15 cellular contexts compared by ENCODE assay signal in the genomic region with DNA sequence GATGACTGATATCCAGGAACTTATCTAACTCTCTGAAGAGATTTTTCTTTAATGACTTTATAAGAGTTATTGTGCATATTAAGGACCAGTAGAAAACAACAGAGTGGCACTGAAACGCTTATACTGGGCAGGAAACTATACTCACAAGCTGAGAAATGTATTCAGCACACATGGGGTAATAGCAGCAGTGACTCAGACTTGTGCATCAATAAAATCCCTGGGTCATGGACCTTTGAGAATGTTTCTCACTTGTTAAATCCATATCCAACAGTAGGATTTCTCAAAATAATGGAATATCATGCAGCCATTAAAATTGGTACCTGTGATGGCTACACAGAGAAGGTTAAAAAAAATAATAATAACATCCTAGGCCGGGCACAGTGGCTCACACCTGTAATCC.
"Had no signal": no experiment of that assay in that cellular context is flagged by ENCODE, and none has a peak within 500 bp of the region (broad histone marks: within the 10 kb centered on the region; RNA-seq: fewer than 3 reads in every experiment).

No MANE protein-coding gene starts in this region.

- H3K36me3 ChIP-seq: cardiac muscle cell, tibial artery had no signal

- H3K4me3 ChIP-seq: cardiac muscle cell, tibial artery had no signal

- H3K9me3 Mint-ChIP-seq: activated naive CD4-positive, alpha-beta T cell treated with anti-CD3 and anti-CD28 coated beads, Interleukin-2, amount 10 ng/mL, durations not matched to agents 7 days and 5 days; activated T-helper 2 cell treated with anti-CD3 and anti-CD28 coated beads, Interferon-gamma antibody, Interleukin-2, Interleukin-4, amounts not matched to agents 10 μg/mL and 5 μg/mL and 100 μg/mL, durations not matched to agents 14 hours and 24 hours and 36 hours; naive thymus-derived CD8-positive, alpha-beta T cell had no signal

- H3K27ac ChIP-seq: cardiac muscle cell, tibial artery, VCaP had no signal

- H3K9me3 ChIP-seq: tibial artery had no signal

- DNase-seq: activated CD4-positive, alpha-beta T cell treated with anti-CD3 and anti-CD28 coated beads for 1 hour; activated CD4-positive, alpha-beta T cell treated with anti-CD3 and anti-CD28 coated beads, Interleukin-2, amount 50 U/mL, for 4 hours; activated naive CD4-positive, alpha-beta T cell treated with anti-CD3 and anti-CD28 coated beads, Interleukin-2, amount 10 ng/mL, durations not matched to agents 7 days and 5 days; islet precursor cell; naive thymus-derived CD8-positive, alpha-beta T cell; posterior cingulate gyrus; small intestine; stimulated activated CD4-positive, alpha-beta T cell treated with anti-CD3 and anti-CD28 coated beads, Interleukin-4, amount 100 ng/mL, for 24 hours; stimulated activated naive CD4-positive, alpha-beta T cell; T-helper 1 cell; tibial artery had no signal

- H3K27ac Mint-ChIP-seq: activated naive CD4-positive, alpha-beta T cell treated with anti-CD3 and anti-CD28 coated beads, Interleukin-2, amount 10 ng/mL, durations not matched to agents 7 days and 5 days; activated T-helper 2 cell treated with anti-CD3 and anti-CD28 coated beads, Interferon-gamma antibody, Interleukin-2, Interleukin-4, amounts not matched to agents 10 μg/mL and 5 μg/mL and 100 μg/mL, durations not matched to agents 14 hours and 24 hours and 36 hours had no signal

- H3K27me3 Mint-ChIP-seq: activated naive CD4-positive, alpha-beta T cell treated with anti-CD3 and anti-CD28 coated beads, Interleukin-2, amount 10 ng/mL, durations not matched to agents 7 days and 5 days; naive thymus-derived CD8-positive, alpha-beta T cell had no signal

- H3K4me3 Mint-ChIP-seq: activated naive CD4-positive, alpha-beta T cell treated with anti-CD3 and anti-CD28 coated beads, Interleukin-2, amount 10 ng/mL, durations not matched to agents 7 days and 5 days; naive thymus-derived CD8-positive, alpha-beta T cell had no signal

- H3K36me3 Mint-ChIP-seq: activated naive CD4-positive, alpha-beta T cell treated with anti-CD3 and anti-CD28 coated beads, Interleukin-2, amount 10 ng/mL, durations not matched to agents 7 days and 5 days had no signal

- ATAC-seq: left lobe of liver; naive thymus-derived CD8-positive, alpha-beta T cell had no signal

- H3K4me1 ChIP-seq: tibial artery had no signal

- H3K27me3 ChIP-seq: cardiac muscle cell, tibial artery had no signal

- H3K4me1 Mint-ChIP-seq: activated naive CD4-positive, alpha-beta T cell treated with anti-CD3 and anti-CD28 coated beads, Interleukin-2, amount 10 ng/mL, durations not matched to agents 7 days and 5 days had no signal
